ENCODE assay signal across 17 cellular contexts in the genomic region with DNA sequence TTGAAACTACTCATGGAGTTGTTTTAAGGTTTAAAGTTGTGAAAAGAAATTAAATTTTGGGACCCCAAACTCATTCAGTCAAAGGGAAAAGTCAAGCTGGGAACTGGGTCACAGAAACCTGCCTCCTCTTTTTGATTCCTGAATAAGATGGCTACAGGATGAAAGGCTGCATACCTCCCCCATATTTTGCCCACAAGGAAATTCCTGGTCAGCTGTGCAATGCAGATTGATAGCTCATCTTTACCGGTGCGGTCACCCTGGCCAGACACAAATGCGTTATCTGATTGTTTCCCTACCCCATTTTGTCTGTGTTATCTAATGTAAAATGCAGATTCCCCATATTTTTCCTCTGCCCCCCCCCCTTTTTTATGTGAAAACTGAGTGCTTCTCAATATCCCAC. TPM values are rescaled to one million over a fixed set of nuclear protein-coding genes. Genes with fewer than 3 reads are reported as not detected.
DNase-seq lines count a peak whose midpoint lies in the region; ATAC-seq, FAIRE-seq and TF ChIP-seq lines count a peak whose summit lies in the region.
"Had no signal": no experiment of that assay in that cellular context is flagged by ENCODE, and none has a peak within 500 bp of the region (broad histone marks: within the 10 kb centered on the region; RNA-seq: fewer than 3 reads in every experiment).

No MANE protein-coding gene starts in this region.

- H3K27me3 ChIP-seq in CD4-positive, alpha-beta memory T cell (ENCODE audit: insufficient read depth, low read length): no peaks in the 10 kb centered on the region
- H3K27me3 ChIP-seq in astrocyte (ENCODE audit: insufficient read depth, low read length) (no peaks in the 10 kb centered on the region), neutrophil (no peaks in the 10 kb centered on the region), gastrocnemius medialis (no peaks in the 10 kb centered on the region), thyroid gland (no peaks in the 10 kb centered on the region), body of pancreas (no peaks in the 10 kb centered on the region)
- H3K27me3 ChIP-seq: uterus had no signal

- H3K4me3 Mint-ChIP-seq in CD4-positive, alpha-beta memory T cell: peak overlapping the region in 5 of 8 donors; percentile 10 to 61 (median 36)
- H3K4me3 Mint-ChIP-seq in astrocyte (ENCODE audit: unreplicated experiment): peak overlapping the region; percentile 55

- peak overlapping the region; percentile 9 for H3K4me2 ChIP-seq in astrocyte (ENCODE audit: low read length)

- peaks cover 17 to 49% (median 30%) of the 10 kb centered on the region in 4 donors for H3K4me1 Mint-ChIP-seq in CD4-positive, alpha-beta memory T cell
- H3K4me1 Mint-ChIP-seq in astrocyte (ENCODE audit: low read depth, unreplicated experiment): peaks cover 31% of the 10 kb centered on the region

- no peaks in the 10 kb centered on the region for H4K20me1 ChIP-seq in astrocyte (ENCODE audit: insufficient read depth, low read length)

- no peak overlapping the region for H3K4me3 ChIP-seq in CD4-positive, alpha-beta memory T cell (ENCODE audit: low read length in 2 of 2)
- no peak overlapping the region for H3K4me3 ChIP-seq in astrocyte (ENCODE audit: insufficient read depth, low read depth, low read length)
- no peak overlapping the region for H3K4me3 ChIP-seq in neutrophil (ENCODE audit: low read depth in 1 of 2, low read length in 1 of 2)
- H3K4me3 ChIP-seq in gastrocnemius medialis: no peak overlapping the region
- no peak overlapping the region for H3K4me3 ChIP-seq in thyroid gland (replicated peaks in 1 of 3)
- no peak overlapping the region for H3K4me3 ChIP-seq in body of pancreas
- H3K4me3 ChIP-seq: prostate gland, uterus had no signal

- WGBS in thyroid gland, 2 donors: 78 to 79% methylated on average over 3 of the region's 3 CpGs
- WGBS in body of pancreas, 2 donors: 66 to 69% methylated on average over 3 of the region's 3 CpGs

- H3K4me1 ChIP-seq in CD4-positive, alpha-beta memory T cell (ENCODE audit: insufficient read depth, low read length): peaks cover 27% of the 10 kb centered on the region
- H3K4me1 ChIP-seq in astrocyte (ENCODE audit: insufficient read depth, low read length) (no peaks in the 10 kb centered on the region), neutrophil (ENCODE audit: control insufficient read depth in 1 of 2, insufficient read depth in 1 of 2, low read depth in 1 of 2, low read length in 1 of 2) (peaks cover 5 to 11% of the 10 kb centered on the region in 2 experiments), gastrocnemius medialis (no peaks in the 10 kb centered on the region), thyroid gland (no peaks in the 10 kb centered on the region), body of pancreas (no peaks in the 10 kb centered on the region)
- H3K4me1 ChIP-seq: Caco-2, prostate gland, uterus had no signal

- H3K9me3 Mint-ChIP-seq in CD4-positive, alpha-beta memory T cell: no peaks in the 10 kb centered on the region
- H3K9me3 Mint-ChIP-seq in astrocyte (ENCODE audit: unreplicated experiment): no peaks in the 10 kb centered on the region

- H3K36me3 Mint-ChIP-seq in CD4-positive, alpha-beta memory T cell: peaks cover 0 to 9% of the 10 kb centered on the region in 2 donors
- no peaks in the 10 kb centered on the region for H3K36me3 Mint-ChIP-seq in astrocyte (ENCODE audit: low read depth, unreplicated experiment)

- no peak overlapping the region for H3K9ac ChIP-seq in astrocyte (ENCODE audit: low read length)

- no peaks in the 10 kb centered on the region for H3K36me3 ChIP-seq in CD4-positive, alpha-beta memory T cell (ENCODE audit: insufficient read depth, low read length)
- no peaks in the 10 kb centered on the region for H3K36me3 ChIP-seq in astrocyte (ENCODE audit: insufficient read depth, low read length)
- H3K36me3 ChIP-seq in neutrophil: no peaks in the 10 kb centered on the region
- H3K36me3 ChIP-seq in gastrocnemius medialis: no peaks in the 10 kb centered on the region
- no peaks in the 10 kb centered on the region for H3K36me3 ChIP-seq in thyroid gland
- H3K36me3 ChIP-seq in body of pancreas (replicated peaks in 1 of 2; ENCODE audit: insufficient read depth in 1 of 2, low read depth in 2 of 2): no peaks in the 10 kb centered on the region
- H3K36me3 ChIP-seq: prostate gland, uterus had no signal

- H3K27ac Mint-ChIP-seq in CD4-positive, alpha-beta memory T cell: peak overlapping the region in 2 of 7 donors; percentile 36 to 80
- peak overlapping the region; percentile 97 for H3K27ac Mint-ChIP-seq in astrocyte (ENCODE audit: unreplicated experiment)

- H3K79me2 ChIP-seq in astrocyte (ENCODE audit: insufficient read depth, low read length): no peaks in the 10 kb centered on the region

- H2AFZ ChIP-seq in astrocyte (ENCODE audit: low read depth, low read length): peak overlapping the region; percentile 5

- in situ Hi-C loops in gastrocnemius medialis (cut with MboI; ENCODE audit: low sequenced_read_pairs in 4 of 4): no loop called here

- intact Hi-C loops in CD4-positive, alpha-beta memory T cell (cut with micrococcal nuclease): loop anchor here (5.0 kb wide), 1 partner anchor 55 kb away; no protein-coding TSS in a partner anchor
- intact Hi-C loops in gastrocnemius medialis (cut with DNase I; ENCODE audit: low total_unique reads): no loop called here
- intact Hi-C loops in thyroid gland (cut with DNase I): no loop called here
- intact Hi-C loops in body of pancreas (cut with DNase I): no loop called here

- TF ChIP-seq POLR2A in gastrocnemius medialis (IDR thresholded peaks at IDR 0.05): no peak
- no peak for TF ChIP-seq POLR2A in thyroid gland (IDR thresholded peaks at IDR 0.05)
- TF ChIP-seq POLR2A in body of pancreas (IDR thresholded peaks at IDR 0.05): no peak

- POLR2A ChIA-PET in CD4-positive, alpha-beta memory T cell (lab: Charles Lee; ENCODE audit: partially characterized antibody): interaction anchor here (3.4 kb wide), 1 partner anchor 35 kb away, joined by 33 read pairs; a partner anchor contains a TSS

- FAIRE-seq in astrocyte (lab: Jason Lieb, UNC): no peak

- ATAC-seq in gastrocnemius medialis (no peak), HG03280 (IDR thresholded peaks at IDR 0.05; ENCODE audit: unreplicated experiment) (no peak), body of pancreas (no peak)

- H3K9me3 ChIP-seq in CD4-positive, alpha-beta memory T cell (ENCODE audit: control insufficient read depth in 1 of 2, low read length in 2 of 2): no peaks in the 10 kb centered on the region
- no peaks in the 10 kb centered on the region for H3K9me3 ChIP-seq in astrocyte (ENCODE audit: insufficient read depth, low read depth, low read length)
- no peaks in the 10 kb centered on the region for H3K9me3 ChIP-seq in neutrophil
- no peaks in the 10 kb centered on the region for H3K9me3 ChIP-seq in gastrocnemius medialis
- H3K9me3 ChIP-seq in thyroid gland: no peaks in the 10 kb centered on the region
- H3K9me3 ChIP-seq in body of pancreas: no peaks in the 10 kb centered on the region
- H3K9me3 ChIP-seq: Caco-2, prostate gland, uterus had no signal

- CTCF ChIA-PET in CD4-positive, alpha-beta memory T cell (lab: Charles Lee; ENCODE audit: partially characterized antibody): interaction anchor here (1.4 kb wide), 1 partner anchor 8 kb away, joined by 3 read pairs; no protein-coding TSS in a partner anchor

- DNase-seq in CD4-positive, alpha-beta memory T cell: no peak
- DNase-seq in M059J (ENCODE audit: low read depth) (peak; percentile 71), astrocyte (ENCODE audit: low read depth) (peak; percentile 54), gastrocnemius medialis (no peak), thyroid gland (no peak), body of pancreas (no peak)
- DNase-seq: Caco-2; effector memory CD4-positive, alpha-beta T cell; HCEC 1CT; uterus had no signal

- H3K27me3 Mint-ChIP-seq in CD4-positive, alpha-beta memory T cell: no peaks in the 10 kb centered on the region
- H3K27me3 Mint-ChIP-seq in astrocyte (ENCODE audit: low read depth, unreplicated experiment): no peaks in the 10 kb centered on the region

- TF ChIP-seq CTCF in astrocyte (IDR thresholded peaks at IDR 0.05; ENCODE audit: insufficient read depth, low read depth, low read length) (no peak), neutrophil (IDR thresholded peaks at IDR 0.05) (no peak), gastrocnemius medialis (IDR thresholded peaks at IDR 0.05 in 4 of 5, conservative IDR thresholded peaks at IDR 0.05 in 1 of 5) (no peak), thyroid gland (IDR thresholded peaks at IDR 0.05) (no peak), body of pancreas (IDR thresholded peaks at IDR 0.05) (no peak)

- H3K27ac ChIP-seq in CD4-positive, alpha-beta memory T cell (ENCODE audit: low read depth, low read length): no peak overlapping the region
- no peak overlapping the region for H3K27ac ChIP-seq in astrocyte (ENCODE audit: low read depth, low read length)
- peak overlapping the region; percentile 41 for H3K27ac ChIP-seq in neutrophil
- H3K27ac ChIP-seq in gastrocnemius medialis: no peak overlapping the region
- H3K27ac ChIP-seq in thyroid gland: no peak overlapping the region
- H3K27ac ChIP-seq in body of pancreas: peak overlapping the region in 1 of 4 donors; percentile 59
- H3K27ac ChIP-seq: prostate gland, uterus, VCaP had no signal

RNA-seq across cellular contexts. Expression of a gene that starts 1.3 kb away (rescaled TPM):
- total RNA-seq in CD4-positive, alpha-beta memory T cell: 1 to 10 TPM; 2.7 to 4.5 TPM
- 1 to 10 TPM; 4.9 to 8.4 TPM for polyA plus RNA-seq in CD4-positive, alpha-beta memory T cell
- 0.84 and 3.9 TPM in 2 replicates for total RNA-seq in M059J (2014; rRNA removed; shearing (Covaris generic))
- total RNA-seq in astrocyte (7.4 and 10.0 TPM in 2 replicates), gastrocnemius medialis (1 to 10 TPM; 1.2 to 5.0 (median 1.6) TPM), thyroid gland (1 to 10 TPM; 2.2 to 7.3 (median 3.5) TPM), body of pancreas (10 to 100 TPM in 1 of 2 donors, 1 to 10 TPM in 1; 2.3 to 12.2 TPM)
- total RNA-seq: glomerular endothelial cell had no signal

RNA-seq across cellular contexts. Expression of a gene that starts 35.2 kb away (rescaled TPM):
- 10 to 100 TPM; 18.9 to 20.3 TPM for total RNA-seq in CD4-positive, alpha-beta memory T cell
- polyA plus RNA-seq in CD4-positive, alpha-beta memory T cell: 10 to 100 TPM; 13.6 to 16.6 TPM
- total RNA-seq in M059J (2014; rRNA removed; shearing (Covaris generic)): 13.7 and 16.3 TPM in 2 replicates
- 9.3 and 9.6 TPM in 2 replicates for total RNA-seq in astrocyte
- 1 to 10 TPM; 7.0 to 9.4 (median 8.5) TPM for total RNA-seq in gastrocnemius medialis
- 10 to 100 TPM; 12.9 to 19.8 (median 15.0) TPM for total RNA-seq in thyroid gland
- 1 to 10 TPM; 4.9 to 6.0 TPM for total RNA-seq in body of pancreas

RNA-seq across cellular contexts. Expression of a gene that starts 48.6 kb away (rescaled TPM):
- 10 to 100 TPM in 1 of 2 experiments, 1 to 10 TPM in 1; 5.7 to 10.1 TPM for total RNA-seq in CD4-positive, alpha-beta memory T cell
- polyA plus RNA-seq in CD4-positive, alpha-beta memory T cell: under 1 TPM; 0.91 TPM
- total RNA-seq in M059J (2014; rRNA removed; shearing (Covaris generic)): not detected in 2 replicates
- total RNA-seq in astrocyte (1.3 and 2.0 TPM in 2 replicates), gastrocnemius medialis (not detected), thyroid gland (under 1 TPM in 1 of 4 donors, not detected in 3; 0.40 TPM), body of pancreas (not detected)
- total RNA-seq: glomerular endothelial cell, lower leg skin had no signal
- polyA plus RNA-seq: adipose tissue had no signal

RNA-seq across cellular contexts. Expression of a gene that starts 58.6 kb away (rescaled TPM):
- not detected for total RNA-seq in CD4-positive, alpha-beta memory T cell
- not detected for polyA plus RNA-seq in CD4-positive, alpha-beta memory T cell
- not detected in 2 replicates for total RNA-seq in M059J (2014; rRNA removed; shearing (Covaris generic))
- total RNA-seq in astrocyte (not detected in 2 replicates), gastrocnemius medialis (not detected), thyroid gland (not detected), body of pancreas (not detected)
- total RNA-seq: Caco-2, glomerular endothelial cell, lower leg skin, uterus had no signal
- polyA plus RNA-seq: adipose tissue had no signal

Comparison
In these comparisons a context has a peak if more than half of its experiments do, and no peak if none do; other contexts are left out.
1. DNase-seq: peak in M059J (single experiment) and astrocyte (single experiment); none in CD4-positive, alpha-beta memory T cell (0 of 5), gastrocnemius medialis (0 of 2), thyroid gland (0 of 2) and body of pancreas (0 of 4).